8 cellular contexts compared by ENCODE assay signal in genomic region chr12:47715393-47715876, GRCh38. TPM values are rescaled to one million over a fixed set of nuclear protein-coding genes. Genes with fewer than 3 reads are reported as not detected.
DNase-seq lines count a peak whose midpoint lies in the region; ATAC-seq lines count a peak whose summit lies in the region.

No MANE protein-coding gene starts in this region.

- intact Hi-C loops in sciatic nerve (cut with DNase I): loop anchor here (5.0 to 10.0 kb wide), 2 partner anchors 62 to 349 kb away; no protein-coding TSS in a partner anchor

- peak; percentile 65 for DNase-seq in GDM1 (lab: John Stamatoyannopoulos, UW)
- peak; percentile 86 for DNase-seq in NCI-H146 (lab: John Stamatoyannopoulos, UW)
- DNase-seq in T-helper 1 cell: peak; percentile 54 to 80 (median 71)
- DNase-seq in amygdala (lab: John Stamatoyannopoulos, UW): peak in 55 of 56 donors; percentile 19 to 91 (median 64)
- DNase-seq in hepatic stellate cell (ENCODE audit: low spot score): peak; percentile 55
- peak; percentile 90 for DNase-seq in sciatic nerve (ENCODE audit: low spot score)
- no peak for DNase-seq in epidermal melanocyte (ENCODE audit: insufficient read length, low spot score)

- ATAC-seq in HG02610 (IDR thresholded peaks at IDR 0.05; ENCODE audit: unreplicated experiment): peak; percentile 72
- ATAC-seq in sciatic nerve: peak; percentile 71

RNA-seq across cellular contexts. Expression of gene RPAP3, which starts 9.6 kb away (rescaled TPM):
- 25.8 TPM for total RNA-seq in sciatic nerve

RNA-seq across cellular contexts. Expression of gene ENDOU, which starts 9.9 kb away (rescaled TPM):
- total RNA-seq in sciatic nerve: 0.40 TPM

RNA-seq across cellular contexts. Expression of gene RAPGEF3, which starts 43.2 kb away (rescaled TPM):
- 73.4 TPM for total RNA-seq in sciatic nerve

RNA-seq across cellular contexts. Expression of gene SLC48A1, which starts 57.6 kb away (rescaled TPM):
- total RNA-seq in sciatic nerve: 47.9 TPM
